8 cellular contexts compared by ENCODE assay signal in the genomic region with DNA sequence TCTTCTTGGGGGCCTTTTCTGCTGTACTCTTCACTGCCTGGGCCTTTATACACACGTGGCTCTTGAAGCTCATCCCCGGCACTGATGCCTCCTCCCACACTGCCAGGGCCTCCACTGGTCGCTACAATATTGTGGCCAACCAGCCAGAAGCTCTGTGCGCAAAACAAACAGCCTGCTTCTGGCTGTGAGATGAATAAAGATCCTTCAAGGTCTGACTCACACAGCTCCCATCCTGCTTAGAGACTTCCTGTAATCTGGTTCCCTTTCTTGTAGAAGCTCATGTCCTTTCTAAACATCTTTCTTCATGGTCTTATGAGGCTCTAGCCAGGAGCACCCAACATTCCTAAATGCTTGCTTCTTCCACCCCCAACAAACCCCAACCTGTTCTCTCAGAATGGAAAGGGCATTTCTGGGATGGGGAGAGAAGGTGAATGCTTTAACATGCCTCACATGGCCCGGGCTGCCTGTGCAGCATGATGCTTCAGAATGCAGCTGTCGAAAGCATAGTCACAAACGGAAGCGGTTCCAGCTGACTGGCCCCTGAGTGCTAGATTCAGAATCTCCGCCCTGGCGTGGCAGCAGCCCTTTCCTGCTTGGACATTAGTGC. TPM values are rescaled to one million over a fixed set of nuclear protein-coding genes. Genes with fewer than 3 reads are reported as not detected.
DNase-seq lines count a peak whose midpoint lies in the region; ATAC-seq, FAIRE-seq and TF ChIP-seq lines count a peak whose summit lies in the region.

No MANE protein-coding gene starts in this region.

- no peak overlapping the region for H3K4me3 ChIP-seq in duodenal mucosa (ENCODE audit: low read depth in 1 of 2, low read length in 2 of 2)

- H3K36me3 Mint-ChIP-seq in naive B cell, result no peaks in the 10 kb centered on the region
- no peaks in the 10 kb centered on the region for H3K36me3 Mint-ChIP-seq in progenitor cell of endocrine pancreas (ENCODE audit: insufficient read depth)

- no peaks in the 10 kb centered on the region for H3K36me3 ChIP-seq in duodenal mucosa (ENCODE audit: control insufficient read depth in 1 of 2, insufficient read depth in 2 of 2, low read length in 2 of 2)

- peaks cover 35 to 61% (median 55%) of the 10 kb centered on the region in 3 donors for H3K4me1 Mint-ChIP-seq in naive B cell
- peaks cover 14% of the 10 kb centered on the region for H3K4me1 Mint-ChIP-seq in progenitor cell of endocrine pancreas (ENCODE audit: low read depth)

- DNase-seq in ELF-1 (ENCODE audit: low read depth, low spot score) (peak; percentile 55), SW480 (ENCODE audit: low spot score) (peak; percentile 3), naive B cell (peak; percentile 81), urothelium cell line (ENCODE audit: low spot score) (peak; percentile 70), progenitor cell of endocrine pancreas (ENCODE audit: low spot score, unreplicated experiment) (no peak)

- peaks cover 12% of the 10 kb centered on the region in 2 donors for H3K4me1 ChIP-seq in duodenal mucosa (ENCODE audit: control insufficient read depth in 1 of 2, insufficient read depth in 2 of 2, low read length in 2 of 2)

- no peak for TF ChIP-seq CTCF in progenitor cell of endocrine pancreas (IDR thresholded peaks at IDR 0.05; ENCODE audit: unreplicated experiment)

- H3K27me3 Mint-ChIP-seq in naive B cell (no peaks in the 10 kb centered on the region), progenitor cell of endocrine pancreas (peaks cover 13% of the 10 kb centered on the region)

- H3K27ac ChIP-seq in duodenal mucosa (ENCODE audit: low read depth, low read length), result peak overlapping the region; percentile 60

- no peak for FAIRE-seq in urothelium cell line (lab: Jason Lieb, UNC)

- no peak overlapping the region for H3K9ac ChIP-seq in duodenal mucosa (ENCODE audit: low read depth in 1 of 2, low read length in 2 of 2)

- ATAC-seq in GM19452 (IDR thresholded peaks at IDR 0.05; ENCODE audit: unreplicated experiment), result peak; percentile 96
- ATAC-seq in HG03460 (IDR thresholded peaks at IDR 0.05; ENCODE audit: unreplicated experiment), result peak; percentile 95
- peak; percentile 93 to 95 for ATAC-seq in naive B cell (ENCODE audit: low read depth in 2 of 2)

- H3K4me3 Mint-ChIP-seq in naive B cell, result peak overlapping the region; percentile 16 to 90 (median 84)
- H3K4me3 Mint-ChIP-seq in progenitor cell of endocrine pancreas (ENCODE audit: low read depth), result no peak overlapping the region

- H3K9me3 Mint-ChIP-seq in naive B cell (peaks cover 0 to 2% (median 0%) of the 10 kb centered on the region in 7 donors), progenitor cell of endocrine pancreas (ENCODE audit: low read depth) (no peaks in the 10 kb centered on the region)

- H3K27me3 ChIP-seq in duodenal mucosa (ENCODE audit: control insufficient read depth in 1 of 2, insufficient read depth in 2 of 2, low read length in 2 of 2), result no peaks in the 10 kb centered on the region

- H3K27ac Mint-ChIP-seq in naive B cell (peak overlapping the region; percentile 94 to 100 (median 97)), progenitor cell of endocrine pancreas (no peak overlapping the region)

- H3K9me3 ChIP-seq in duodenal mucosa (ENCODE audit: control insufficient read depth in 1 of 2, low read length in 2 of 2), result no peaks in the 10 kb centered on the region

RNA-seq across cellular contexts. Expression of a gene that starts 24.6 kb away (rescaled TPM):
- 1 to 10 TPM in 4 of 6 donors, under 1 TPM in 2; 0.49 to 7.6 (median 2.0) TPM for polyA plus RNA-seq in naive B cell (ENCODE audit: low read depth in 6 of 6)
- 6.3 and 14.3 TPM in 2 replicates for total RNA-seq in progenitor cell of endocrine pancreas
